ENCODE assay signal across 8 cellular contexts in the genomic region with DNA sequence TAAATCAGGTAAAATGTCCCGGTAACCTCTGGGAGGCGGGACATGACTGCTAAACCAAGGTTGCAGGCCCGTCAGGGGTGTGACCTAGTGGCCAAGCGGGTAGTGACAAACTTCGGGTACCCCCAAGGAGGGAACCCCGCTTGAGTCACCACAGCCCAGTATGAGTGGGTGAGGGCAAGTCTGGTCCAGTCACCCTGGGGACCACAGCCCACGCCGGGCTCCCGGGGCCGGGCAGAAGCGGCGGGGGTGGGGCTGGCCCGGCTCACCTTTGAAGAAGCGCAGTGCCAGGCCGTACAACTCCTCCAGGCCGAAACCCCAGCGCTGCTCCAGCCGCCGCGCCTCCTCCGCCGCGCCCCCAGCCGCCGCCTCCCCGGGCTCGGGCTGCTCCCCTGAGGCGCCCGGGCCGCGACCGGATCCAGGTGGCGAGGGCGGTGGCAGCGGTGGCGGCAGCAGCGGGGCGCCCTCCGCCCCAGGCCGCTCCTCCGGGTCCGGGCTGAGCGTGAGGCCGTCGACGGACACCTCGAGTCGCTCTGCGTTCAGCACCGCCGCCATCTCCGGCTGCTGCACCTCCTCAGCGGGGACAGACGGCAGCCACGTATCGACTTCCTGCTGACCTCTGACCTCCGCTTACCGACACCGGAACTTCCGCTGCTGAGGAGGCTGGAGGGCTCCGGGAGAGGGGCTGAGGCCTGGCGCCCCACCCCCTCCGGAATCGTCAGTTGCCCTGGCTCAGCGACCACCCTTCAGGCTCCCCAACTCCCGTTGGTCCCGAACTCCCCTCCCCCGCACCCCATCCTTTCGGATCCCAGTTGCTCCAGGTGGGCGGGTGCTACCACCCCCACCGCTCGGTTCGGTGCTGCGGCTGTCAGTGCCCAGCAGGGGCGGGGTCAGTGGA. TPM values are rescaled to one million over a fixed set of nuclear protein-coding genes. Genes with fewer than 3 reads are reported as not detected.
DNase-seq lines count a peak whose midpoint lies in the region; ATAC-seq lines count a peak whose summit lies in the region.

ACBD3 (minus strand) TSS at position 618 of the 895 bp plus-strand sequence; CDS start at position 552, 66 bp downstream.

- DNase-seq in COLO668 (lab: John Stamatoyannopoulos, UW; ENCODE audit: unreplicated experiment) (peak; percentile 89), HT1080 (ENCODE audit: low read depth) (peak; percentile 78), NOMO-1 (lab: John Stamatoyannopoulos, UW; ENCODE audit: unreplicated experiment in 2 of 2) (peak; percentile 80 to 84), medulla oblongata (ENCODE audit: extremely low spot score) (peak; percentile 93)
- DNase-seq in activated CD8-positive, alpha-beta memory T cell treated with anti-CD3 and anti-CD28 coated beads for 24 hours: peak; percentile 90
- DNase-seq in effector CD8-positive, alpha-beta T cell (lab: John Stamatoyannopoulos, UW): peak; percentile 71
- DNase-seq in stimulated activated CD4-positive, alpha-beta T cell treated with anti-CD3 and anti-CD28 coated beads, TNF-alpha, amount 100 ng/mL, for 48 hours (ENCODE audit: low read depth in 3 of 3): peak; percentile 56 to 77 (median 68)

- peak; percentile 86 for ATAC-seq in GM21360 (IDR thresholded peaks at IDR 0.05; ENCODE audit: unreplicated experiment)

RNA-seq across cellular contexts. Expression of gene ACBD3, which starts in this region (rescaled TPM):
- 20.4 and 24.2 TPM in 2 replicates for total RNA-seq in HT1080 (2014; rRNA removed; shearing (Covaris generic))
- polyA plus RNA-seq in HT1080 (2015; cell fraction: cytosol; rRNA removed): 15.7 and 16.9 TPM in 2 replicates
- 18.9 and 19.3 TPM in 2 replicates for polyA plus RNA-seq in HT1080 (2015; cell fraction: nucleus; rRNA removed)

Comparison
In these comparisons a context has a peak if more than half of its experiments do, and no peak if none do; other contexts are left out.
1. Peak in every context shown above with its lines: DNase-seq and ATAC-seq.